Comparison of ENCODE assay signal across 12 cellular contexts in the genomic region with DNA sequence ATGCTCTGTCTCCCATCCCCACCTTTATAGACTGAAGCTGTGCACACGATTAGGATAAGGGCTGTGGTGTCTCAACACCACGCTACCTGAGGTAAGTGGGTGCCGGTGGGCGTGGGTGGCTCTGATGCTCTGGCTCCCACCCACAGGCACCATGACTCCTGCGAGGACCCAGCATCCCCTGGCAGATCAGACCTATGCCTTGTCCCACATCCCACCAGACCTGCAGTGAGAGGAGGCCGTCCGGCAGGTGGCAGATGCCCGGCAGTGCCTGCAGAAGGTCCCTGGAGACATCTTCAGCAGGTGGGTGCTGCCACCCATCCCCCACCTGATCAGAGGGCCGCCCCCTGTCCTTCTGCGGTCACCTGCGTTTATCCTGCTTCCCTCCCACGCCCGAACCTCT.
DNase-seq lines count a peak whose midpoint lies in the region; ATAC-seq and TF ChIP-seq lines count a peak whose summit lies in the region.
"Had no signal": no experiment of that assay in that cellular context is flagged by ENCODE, and none has a peak within 500 bp of the region (broad histone marks: within the 10 kb centered on the region; RNA-seq: fewer than 3 reads in every experiment).

No MANE protein-coding gene starts in this region.

- H3K27me3 ChIP-seq in GM06990 (replicated peaks; ENCODE audit: control insufficient read depth, insufficient read depth, low read length) (no peaks in the 10 kb centered on the region; the same call in 1 of the 2 replicates), neural progenitor cell (peaks cover 59% of the 10 kb centered on the region), SJCRH30 (no peaks in the 10 kb centered on the region)
- H3K27me3 ChIP-seq in CD4-positive, alpha-beta T cell (ENCODE audit: control insufficient read depth, insufficient read depth, low read length) = peaks cover 18% of the 10 kb centered on the region

- DNase-seq in GM06990 (ENCODE audit: extremely low read depth, insufficient read length) = peak; percentile 18
- peak; percentile 2 for DNase-seq in NCI-H1436 treated with DMSO at 0.1 percent for 48 hours (lab: John Stamatoyannopoulos, UW)
- DNase-seq in caudate nucleus (lab: John Stamatoyannopoulos, UW) = peak in 31 of 61 donors; percentile 12 to 81 (median 42)
- DNase-seq in neural progenitor cell (ENCODE audit: low spot score) = no peak
- no peak for DNase-seq in CD4-positive, alpha-beta T cell
- no peak for DNase-seq in SJCRH30
- DNase-seq: NCI-H1694 treated with DMSO at 0.1 percent for 48 hours had no signal

- H3K4me1 Mint-ChIP-seq in neural progenitor cell = no peaks in the 10 kb centered on the region
- no peaks in the 10 kb centered on the region for H3K4me1 Mint-ChIP-seq in CD4-positive, alpha-beta T cell (ENCODE audit: low read depth)

- CTCF ChIA-PET in CD4-positive, alpha-beta T cell (lab: Charles Lee) = no interaction called here

- no peak overlapping the region for H2AFZ ChIP-seq in neural progenitor cell (replicated peaks)

- H3K27ac ChIP-seq in caudate nucleus (ENCODE audit: low read depth, low read length) (peak overlapping the region; percentile 80), neural progenitor cell (no peak overlapping the region), SJCRH30 (no peak overlapping the region)
- H3K27ac ChIP-seq in CD4-positive, alpha-beta T cell (ENCODE audit: low read depth, low read length) = no peak overlapping the region
- H3K27ac ChIP-seq: lower lobe of right lung had no signal

- TF ChIP-seq CTCF in GM06990 (IDR thresholded peaks at IDR 0.05; ENCODE audit: insufficient read depth, low read length, poor library complexity, severe bottlenecking) (no peak), neural progenitor cell (IDR thresholded peaks at IDR 0.05) (no peak)
- TF ChIP-seq CTCF in CD4-positive, alpha-beta T cell (IDR thresholded peaks at IDR 0.05) = no peak

- H3K4me3 Mint-ChIP-seq in neural progenitor cell = no peak overlapping the region
- no peak overlapping the region for H3K4me3 Mint-ChIP-seq in CD4-positive, alpha-beta T cell
- H3K4me3 Mint-ChIP-seq: activated T-helper 1 cell treated with anti-CD3 and anti-CD28 coated beads, Interleukin-12 subunit alpha, Interleukin-12 subunit beta, Interleukin-2, Interleukin-4 antibody, amounts not matched to agents 30 ng/mL and 10 ng/mL and 1 ng/mL, durations not matched to agents 14 hours and 24 hours and 36 hours had no signal

- no peaks in the 10 kb centered on the region for H3K9me3 Mint-ChIP-seq in neural progenitor cell
- H3K9me3 Mint-ChIP-seq in CD4-positive, alpha-beta T cell = peaks cover 1% of the 10 kb centered on the region
- H3K9me3 Mint-ChIP-seq: activated T-helper 1 cell treated with anti-CD3 and anti-CD28 coated beads, Interleukin-12 subunit alpha, Interleukin-12 subunit beta, Interleukin-2, Interleukin-4 antibody, amounts not matched to agents 30 ng/mL and 10 ng/mL and 1 ng/mL, durations not matched to agents 14 hours and 24 hours and 36 hours had no signal

- peak overlapping the region; percentile 82 for H3K4me2 ChIP-seq in neural progenitor cell

- POLR2A ChIA-PET in CD4-positive, alpha-beta T cell (lab: Charles Lee) = interaction anchor here (1.2 kb wide), 1 partner anchor 46 kb away, joined by 6 read pairs; no protein-coding TSS in a partner anchor

- no peak overlapping the region for H3K9ac ChIP-seq in neural progenitor cell

- no peaks in the 10 kb centered on the region for H3K4me1 ChIP-seq in neural progenitor cell
- H3K4me1 ChIP-seq in SJCRH30 = no peaks in the 10 kb centered on the region
- H3K4me1 ChIP-seq: BE2C, lower lobe of right lung had no signal

- intact Hi-C loops in CD4-positive, alpha-beta T cell (cut with DNase I, micrococcal nuclease) = loop anchor here in 1 of 2 experiments (2.0 kb wide), 1 partner anchor 49 kb away; no protein-coding TSS in a partner anchor

- H3K9me3 ChIP-seq in neural progenitor cell (ENCODE audit: low read depth) = no peaks in the 10 kb centered on the region
- no peaks in the 10 kb centered on the region for H3K9me3 ChIP-seq in CD4-positive, alpha-beta T cell (ENCODE audit: control insufficient read depth, low read length)
- H3K9me3 ChIP-seq in SJCRH30 (replicated peaks) = no peaks in the 10 kb centered on the region
- H3K9me3 ChIP-seq: BE2C, lower lobe of right lung had no signal

- H3K27ac Mint-ChIP-seq in neural progenitor cell = no peak overlapping the region
- H3K27ac Mint-ChIP-seq in CD4-positive, alpha-beta T cell = no peak overlapping the region
- H3K27ac Mint-ChIP-seq: activated T-helper 1 cell treated with anti-CD3 and anti-CD28 coated beads, Interleukin-12 subunit alpha, Interleukin-12 subunit beta, Interleukin-2, Interleukin-4 antibody, amounts not matched to agents 30 ng/mL and 10 ng/mL and 1 ng/mL, durations not matched to agents 14 hours and 24 hours and 36 hours had no signal

- H3K27me3 Mint-ChIP-seq in neural progenitor cell (ENCODE audit: insufficient read depth, low read depth) = peaks cover 6% of the 10 kb centered on the region
- peaks cover 50% of the 10 kb centered on the region for H3K27me3 Mint-ChIP-seq in CD4-positive, alpha-beta T cell

- ATAC-seq in CD4-positive, alpha-beta T cell (ENCODE audit: poor library complexity) = no peak
- ATAC-seq in GM21619 (IDR thresholded peaks at IDR 0.05; ENCODE audit: unreplicated experiment) = no peak
- no peak for ATAC-seq in esophagus mucosa

- H4K20me1 ChIP-seq in neural progenitor cell (ENCODE audit: low read depth) = peaks cover 26% of the 10 kb centered on the region

- peaks cover 5% of the 10 kb centered on the region for H3F3A ChIP-seq in neural progenitor cell (ENCODE audit: low read depth)

- no peak overlapping the region for H3K4me3 ChIP-seq in GM06990 (replicated peaks; ENCODE audit: low read depth, low read length)
- peak overlapping the region; percentile 42 for H3K4me3 ChIP-seq in neural progenitor cell
- no peak overlapping the region for H3K4me3 ChIP-seq in SJCRH30
- H3K4me3 ChIP-seq: lower lobe of right lung had no signal

- no peaks in the 10 kb centered on the region for H3K79me2 ChIP-seq in neural progenitor cell (ENCODE audit: low read depth)

- no peaks in the 10 kb centered on the region for H3K36me3 ChIP-seq in GM06990 (ENCODE audit: control insufficient read depth, insufficient read depth, low read length)
- no peaks in the 10 kb centered on the region for H3K36me3 ChIP-seq in neural progenitor cell
- no peaks in the 10 kb centered on the region for H3K36me3 ChIP-seq in SJCRH30
- H3K36me3 ChIP-seq: BE2C, lower lobe of right lung had no signal

- no peaks in the 10 kb centered on the region for H3K36me3 Mint-ChIP-seq in neural progenitor cell
- H3K36me3 Mint-ChIP-seq in CD4-positive, alpha-beta T cell (ENCODE audit: low read depth) = no peaks in the 10 kb centered on the region

Comparison
In these comparisons a context has a peak if more than half of its experiments do, and no peak if none do; other contexts are left out.
1. DNase-seq: peak in GM06990 (single experiment), NCI-H1436 treated with DMSO at 0.1 percent for 48 hours (single experiment) and caudate nucleus (31 of 61); none in neural progenitor cell (single experiment), CD4-positive, alpha-beta T cell (0 of 10) and SJCRH30 (0 of 2).